Comparison of ENCODE assay signal across 21 cellular contexts in the genomic region with DNA sequence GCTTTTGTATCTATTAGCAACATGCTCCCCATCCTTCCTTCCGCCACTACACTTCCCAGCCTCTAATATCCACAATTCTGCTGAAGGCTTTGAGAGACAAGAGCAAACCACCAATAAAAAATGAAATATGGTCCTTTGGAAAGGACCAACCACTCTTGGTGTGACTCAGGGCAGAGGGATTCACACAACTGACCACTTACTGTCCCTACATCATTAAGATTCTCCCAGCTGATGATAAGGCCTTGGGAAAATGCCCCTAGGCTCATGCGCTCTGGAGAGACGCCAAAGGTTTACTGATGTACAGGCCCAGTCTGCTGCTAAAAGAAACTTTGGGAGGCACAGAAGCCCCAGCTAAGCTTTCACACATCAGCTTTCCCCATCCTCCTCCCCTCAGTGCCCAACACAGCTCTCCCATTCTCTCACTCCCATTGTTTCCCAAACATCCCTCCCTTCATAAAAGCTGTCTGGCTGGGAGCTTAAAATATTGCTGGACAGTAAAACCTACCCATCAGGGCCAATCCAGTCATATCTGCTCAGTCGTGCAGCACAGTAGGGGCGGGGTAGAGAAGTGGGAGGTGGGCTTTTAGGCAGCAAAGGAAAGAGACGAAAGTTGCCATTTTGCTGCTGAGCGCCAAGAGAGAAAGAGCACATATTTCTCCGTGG. TPM values are rescaled to one million over a fixed set of nuclear protein-coding genes. Genes with fewer than 3 reads are reported as not detected.
"Had no signal": no experiment of that assay in that cellular context is flagged by ENCODE, and none has a peak within 500 bp of the region (broad histone marks: within the 10 kb centered on the region; RNA-seq: fewer than 3 reads in every experiment).

A gene (plus strand): TSS at position 613 of the 663 bp plus-strand sequence. CDS start 5,161 bp downstream, outside the sequence.

- H3K4me3 ChIP-seq: gastrocnemius medialis, heart left ventricle, ovary, thyroid gland had no signal

- H3K36me3 Mint-ChIP-seq: brain; naive B cell; stimulated activated naive B cell treated with anti-CD40 and anti-IgM and Interleukin-4, amounts not matched to agents 10 μg/mL and 1 μg/mL and 100 μg/mL, for 72 hours had no signal

- H3K4me1 Mint-ChIP-seq: naive B cell; stimulated activated naive B cell treated with anti-CD40 and anti-IgM and Interleukin-4, amounts not matched to agents 10 μg/mL and 1 μg/mL and 100 μg/mL, for 72 hours had no signal

- H3K27ac ChIP-seq: gastrocnemius medialis, heart left ventricle, ovary, thyroid gland had no signal

- H3K36me3 ChIP-seq: gastrocnemius medialis, heart left ventricle, ovary, thyroid gland had no signal

- ATAC-seq: activated CD8-positive, alpha-beta T cell treated with anti-CD3 and anti-CD28 coated beads for 36 hours; gastrocnemius medialis; heart left ventricle; left ventricle myocardium superior; sciatic nerve; stimulated activated naive B cell treated with anti-CD40 and anti-IgM and Interleukin-4, amounts not matched to agents 10 μg/mL and 1 μg/mL and 100 μg/mL, for 72 hours had no signal

- H3K27me3 ChIP-seq: gastrocnemius medialis, heart left ventricle, ovary, thyroid gland had no signal

- H3K4me3 Mint-ChIP-seq: activated CD8-positive, alpha-beta T cell treated with anti-CD3 and anti-CD28 coated beads for 36 hours; activated naive CD8-positive, alpha-beta T cell treated with anti-CD3 and anti-CD28 coated beads, Interleukin-2, amount 10 ng/mL, durations not matched to agents 7 days and 5 days; brain; naive B cell; stimulated activated naive B cell treated with anti-CD40 and anti-IgM and Interleukin-4, amounts not matched to agents 10 μg/mL and 1 μg/mL and 100 μg/mL, for 72 hours had no signal

- DNase-seq: activated CD4-positive, alpha-beta T cell treated with anti-CD3 and anti-CD28 coated beads for 4 hours; activated CD8-positive, alpha-beta T cell treated with anti-CD3 and anti-CD28 coated beads for 36 hours; activated naive CD4-positive, alpha-beta T cell treated with Interleukin-2 at 50 U/mL for 16 hours; activated naive CD8-positive, alpha-beta T cell treated with anti-CD3 and anti-CD28 coated beads, Interleukin-2, amount 10 ng/mL, durations not matched to agents 7 days and 5 days; activated T-cell treated with anti-CD3 and anti-CD28 coated beads, Interleukin-2, amount 50 U/mL, for 1 hour; central memory CD4-positive, alpha-beta T cell; gastrocnemius medialis; heart left ventricle; left ventricle myocardium superior; naive B cell; ovary; stimulated activated CD4-positive, alpha-beta T cell treated with anti-CD3 and anti-CD28 coated beads, Interleukin-4, amount 100 ng/mL, for 4 hours; stimulated activated naive B cell treated with anti-CD40 and anti-IgM and Interleukin-4, amounts not matched to agents 10 μg/mL and 1 μg/mL and 100 μg/mL, for 72 hours; thyroid gland had no signal

- H3K9me3 ChIP-seq: gastrocnemius medialis, heart left ventricle, ovary, thyroid gland had no signal

- H3K27me3 Mint-ChIP-seq: activated CD8-positive, alpha-beta T cell treated with anti-CD3 and anti-CD28 coated beads for 36 hours; brain had no signal

- H3K27ac Mint-ChIP-seq: activated CD8-positive, alpha-beta T cell treated with anti-CD3 and anti-CD28 coated beads for 36 hours; activated naive CD8-positive, alpha-beta T cell treated with anti-CD3 and anti-CD28 coated beads, Interleukin-2, amount 10 ng/mL, durations not matched to agents 7 days and 5 days; activated T-helper 2 cell treated with anti-CD3 and anti-CD28 coated beads, Interferon-gamma antibody, Interleukin-2, Interleukin-4, amounts not matched to agents 10 μg/mL and 5 μg/mL and 100 μg/mL, durations not matched to agents 14 hours and 24 hours and 36 hours; naive B cell; stimulated activated naive B cell treated with anti-CD40 and anti-IgM and Interleukin-4, amounts not matched to agents 10 μg/mL and 1 μg/mL and 100 μg/mL, for 72 hours had no signal

- H3K9me3 Mint-ChIP-seq: activated CD8-positive, alpha-beta T cell treated with anti-CD3 and anti-CD28 coated beads for 36 hours; activated naive CD8-positive, alpha-beta T cell treated with anti-CD3 and anti-CD28 coated beads, Interleukin-2, amount 10 ng/mL, durations not matched to agents 7 days and 5 days; activated T-helper 2 cell treated with anti-CD3 and anti-CD28 coated beads, Interferon-gamma antibody, Interleukin-2, Interleukin-4, amounts not matched to agents 10 μg/mL and 5 μg/mL and 100 μg/mL, durations not matched to agents 14 hours and 24 hours and 36 hours; brain; naive B cell; stimulated activated naive B cell treated with anti-CD40 and anti-IgM and Interleukin-4, amounts not matched to agents 10 μg/mL and 1 μg/mL and 100 μg/mL, for 72 hours had no signal

RNA-seq across cellular contexts. Expression of the gene that starts here (rescaled TPM):
- total RNA-seq: activated CD8-positive, alpha-beta T cell treated with anti-CD3 and anti-CD28 coated beads for 36 hours; activated naive CD8-positive, alpha-beta T cell treated with anti-CD3 and anti-CD28 coated beads, Interleukin-2, amount 10 ng/mL, durations not matched to agents 7 days and 5 days; activated T-helper 2 cell treated with anti-CD3 and anti-CD28 coated beads, Interferon-gamma antibody, Interleukin-2, Interleukin-4, amounts not matched to agents 10 μg/mL and 5 μg/mL and 100 μg/mL, durations not matched to agents 14 hours and 24 hours and 36 hours; epithelial cell of proximal tubule; gastrocnemius medialis; heart left ventricle; kidney epithelial cell; left ventricle myocardium superior; ovary; pulmonary artery endothelial cell; sciatic nerve; T-helper 2 cell treated with Interferon-gamma antibody and Interleukin-4, amounts not matched to agents 100 ng/mL and 5 ng/mL, for 36 hours; thyroid gland had no signal
